ENCODE assay signal across 21 cellular contexts in the genomic region with DNA sequence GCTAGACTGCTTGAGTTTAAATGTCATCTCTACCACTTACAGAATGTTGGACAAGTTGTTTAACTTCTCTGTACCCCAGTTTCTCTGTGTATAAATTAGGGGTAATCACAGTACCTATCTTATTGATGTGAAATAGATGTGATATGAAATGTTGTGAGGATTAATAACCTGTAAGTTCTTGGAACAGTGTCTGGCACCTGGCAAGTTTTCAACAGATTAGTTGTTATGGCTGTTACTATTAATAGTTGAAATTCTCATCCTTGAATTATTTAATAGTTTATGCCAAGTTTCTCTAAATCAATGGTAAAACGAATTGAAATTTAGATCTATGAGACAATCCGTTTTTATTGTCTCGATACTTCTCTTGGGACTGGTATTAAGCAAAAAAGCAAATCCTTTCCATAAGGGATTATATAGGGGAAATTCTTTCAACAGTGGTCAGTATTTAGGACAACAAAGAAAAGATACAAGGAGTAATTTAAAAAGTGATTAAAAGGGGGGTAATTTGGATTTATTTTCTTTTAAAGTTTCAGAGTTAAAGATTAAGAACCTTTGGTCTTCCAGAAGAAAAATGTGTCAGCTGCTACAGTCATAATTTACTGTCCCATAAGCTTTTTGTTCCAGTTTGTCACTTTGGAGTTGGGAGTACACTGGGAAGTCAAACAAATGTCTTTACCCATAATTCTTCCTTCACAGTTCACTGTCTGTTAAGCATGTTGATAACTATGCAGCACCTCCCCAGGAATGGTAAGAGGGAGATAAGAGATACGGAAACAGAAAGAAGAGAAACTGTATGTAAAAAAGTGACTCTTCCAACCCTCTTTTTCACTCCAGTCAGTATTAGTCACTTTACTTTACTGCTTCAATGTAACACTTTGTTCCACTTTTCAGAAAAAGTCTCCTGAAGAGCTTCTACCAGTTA.
DNase-seq lines count a peak whose midpoint lies in the region; ATAC-seq and FAIRE-seq lines count a peak whose summit lies in the region.
"Had no signal": no experiment of that assay in that cellular context is flagged by ENCODE, and none has a peak within 500 bp of the region (broad histone marks: within the 10 kb centered on the region; RNA-seq: fewer than 3 reads in every experiment).

No MANE protein-coding gene starts in this region.

- no peaks in the 10 kb centered on the region for H3K9me3 ChIP-seq in subcutaneous abdominal adipose tissue (ENCODE audit: control insufficient read depth in 5 of 5, low read length in 5 of 5)
- H3K9me3 ChIP-seq: HAP-1, lower lobe of right lung, upper lobe of right lung had no signal

- H3K27me3 Mint-ChIP-seq in stimulated activated naive CD8-positive, alpha-beta T cell treated with anti-CD3 and anti-CD28 coated beads, Interleukin-15, amount 100 ng/mL, for 72 hours: no peaks in the 10 kb centered on the region
- no peaks in the 10 kb centered on the region for H3K27me3 Mint-ChIP-seq in activated naive CD8-positive, alpha-beta T cell treated with anti-CD3 and anti-CD28 coated beads, Interleukin-2, amount 50 U/mL, for 24 hours

- H3K4me3 Mint-ChIP-seq in stimulated activated naive CD8-positive, alpha-beta T cell treated with anti-CD3 and anti-CD28 coated beads, Interleukin-15, amount 100 ng/mL, for 72 hours: no peak overlapping the region
- H3K4me3 Mint-ChIP-seq in activated naive CD8-positive, alpha-beta T cell treated with anti-CD3 and anti-CD28 coated beads, Interleukin-2, amount 50 U/mL, for 24 hours: peak overlapping the region; percentile 22
- H3K4me3 Mint-ChIP-seq: B cell, naive B cell had no signal

- H3K36me3 ChIP-seq in subcutaneous abdominal adipose tissue (ENCODE audit: control insufficient read depth in 5 of 5, insufficient read depth in 5 of 5, low read length in 5 of 5): peaks cover 0 to 5% (median 2%) of the 10 kb centered on the region in 5 donors
- H3K36me3 ChIP-seq: HAP-1, lower lobe of right lung, upper lobe of right lung had no signal

- H3K4me3 ChIP-seq in subcutaneous abdominal adipose tissue (ENCODE audit: low read depth in 1 of 5, low read length in 5 of 5): no peak overlapping the region
- H3K4me3 ChIP-seq: HAP-1, lower lobe of right lung, upper lobe of right lung had no signal

- ATAC-seq in stimulated activated naive CD8-positive, alpha-beta T cell treated with anti-CD3 and anti-CD28 coated beads, Interleukin-15, Interleukin-2, amounts not matched to agents 100 U/mL and 50 U/mL, for 24 hours: peak; percentile 57
- ATAC-seq in stimulated activated naive CD8-positive, alpha-beta T cell treated with anti-CD3 and anti-CD28 coated beads, Interleukin-15, amount 100 ng/mL, for 72 hours: no peak
- ATAC-seq in activated naive CD8-positive, alpha-beta T cell treated with anti-CD3 and anti-CD28 coated beads, Interleukin-2, amount 50 U/mL, for 24 hours: no peak
- no peak for ATAC-seq in HG03432 (IDR thresholded peaks at IDR 0.05; ENCODE audit: unreplicated experiment)
- ATAC-seq: lower lobe of right lung, Panc1, upper lobe of right lung had no signal

- H3K9ac ChIP-seq in subcutaneous abdominal adipose tissue (ENCODE audit: low read length in 5 of 5): no peak overlapping the region
- H3K9ac ChIP-seq: parathyroid adenoma had no signal

- peak; percentile 38 for FAIRE-seq in islet of Langerhans (lab: Jason Lieb, UNC)

- H3K9me3 Mint-ChIP-seq in stimulated activated naive CD8-positive, alpha-beta T cell treated with anti-CD3 and anti-CD28 coated beads, Interleukin-15, amount 100 ng/mL, for 72 hours: peaks cover 7 to 12% of the 10 kb centered on the region in 2 donors
- H3K9me3 Mint-ChIP-seq in activated naive CD8-positive, alpha-beta T cell treated with anti-CD3 and anti-CD28 coated beads, Interleukin-2, amount 50 U/mL, for 24 hours: peaks cover 4% of the 10 kb centered on the region
- H3K9me3 Mint-ChIP-seq: naive B cell had no signal

- no peak overlapping the region for H3K27ac Mint-ChIP-seq in stimulated activated naive CD8-positive, alpha-beta T cell treated with anti-CD3 and anti-CD28 coated beads, Interleukin-15, amount 100 ng/mL, for 72 hours
- no peak overlapping the region for H3K27ac Mint-ChIP-seq in activated naive CD8-positive, alpha-beta T cell treated with anti-CD3 and anti-CD28 coated beads, Interleukin-2, amount 50 U/mL, for 24 hours
- H3K27ac Mint-ChIP-seq: B cell, naive B cell had no signal

- H3K4me1 Mint-ChIP-seq in stimulated activated naive CD8-positive, alpha-beta T cell treated with anti-CD3 and anti-CD28 coated beads, Interleukin-15, amount 100 ng/mL, for 72 hours: peaks cover 50% of the 10 kb centered on the region
- H3K4me1 Mint-ChIP-seq in activated naive CD8-positive, alpha-beta T cell treated with anti-CD3 and anti-CD28 coated beads, Interleukin-2, amount 50 U/mL, for 24 hours: peaks cover 49% of the 10 kb centered on the region
- H3K4me1 Mint-ChIP-seq: B cell, naive B cell had no signal

- no peaks in the 10 kb centered on the region for H3K27me3 ChIP-seq in subcutaneous abdominal adipose tissue (ENCODE audit: control insufficient read depth in 5 of 5, insufficient read depth in 4 of 5, low read length in 5 of 5)
- H3K27me3 ChIP-seq: upper lobe of right lung had no signal

- H3K36me3 Mint-ChIP-seq in activated naive CD8-positive, alpha-beta T cell treated with anti-CD3 and anti-CD28 coated beads, Interleukin-2, amount 50 U/mL, for 24 hours (ENCODE audit: low read depth): peaks cover 67% of the 10 kb centered on the region
- H3K36me3 Mint-ChIP-seq: naive B cell had no signal

- H3K4me1 ChIP-seq in subcutaneous abdominal adipose tissue (ENCODE audit: control insufficient read depth in 5 of 5, insufficient read depth in 5 of 5, low read length in 5 of 5): peaks cover 0 to 19% (median 0%) of the 10 kb centered on the region in 5 donors
- H3K4me1 ChIP-seq: lower lobe of right lung, parathyroid adenoma, upper lobe of right lung had no signal

- H3K27ac ChIP-seq in subcutaneous abdominal adipose tissue (ENCODE audit: low read depth, low read length): peak overlapping the region; percentile 77
- H3K27ac ChIP-seq: lower lobe of right lung, parathyroid adenoma, upper lobe of right lung had no signal

- no peak for DNase-seq in stimulated activated naive CD8-positive, alpha-beta T cell treated with anti-CD3 and anti-CD28 coated beads, Interleukin-15, Interleukin-2, amounts not matched to agents 100 U/mL and 50 U/mL, for 24 hours
- no peak for DNase-seq in stimulated activated naive CD8-positive, alpha-beta T cell treated with anti-CD3 and anti-CD28 coated beads, Interleukin-15, amount 100 ng/mL, for 72 hours
- DNase-seq in activated naive CD8-positive, alpha-beta T cell treated with anti-CD3 and anti-CD28 coated beads, Interleukin-2, amount 50 U/mL, for 24 hours: no peak
- no peak for DNase-seq in inferior parietal cortex (ENCODE audit: extremely low spot score)
- no peak for DNase-seq in NCI-H1417 treated with DMSO at 0.1 percent for 48 hours (lab: John Stamatoyannopoulos, UW)
- DNase-seq: amniotic stem cell; caudate nucleus; glutamatergic neuron; lower lobe of right lung; naive B cell; NCI-H1694; stimulated activated CD4-positive, alpha-beta T cell treated with anti-CD3 and anti-CD28 coated beads, Interleukin-2, amount 100 ng/mL, for 24 hours; T-helper 2 cell; upper lobe of right lung had no signal
